ENCODE assay signal across 11 cellular contexts in the genomic region with DNA sequence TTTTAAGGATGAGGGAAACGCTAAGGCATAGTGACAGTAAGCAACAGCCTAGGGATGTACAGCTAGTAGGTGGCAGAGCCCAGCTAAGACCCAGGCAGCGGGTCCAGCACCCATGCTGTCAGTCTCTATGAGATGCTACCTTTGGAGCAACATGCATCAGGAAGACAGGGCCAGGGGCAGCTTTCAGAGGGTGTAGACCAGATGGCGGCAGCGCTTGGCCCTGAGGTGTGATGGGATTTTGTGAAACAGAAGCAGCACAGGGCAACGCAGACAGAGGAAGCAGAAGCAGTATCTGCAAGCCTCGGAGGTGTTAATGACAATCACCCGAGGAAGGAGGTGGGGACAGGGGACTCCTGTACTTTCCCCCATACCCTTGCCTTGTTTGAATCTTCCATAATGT.
"Had no signal": no experiment of that assay in that cellular context is flagged by ENCODE, and none has a peak within 500 bp of the region (broad histone marks: within the 10 kb centered on the region; RNA-seq: fewer than 3 reads in every experiment).

No MANE protein-coding gene starts in this region.

- H3K36me3 ChIP-seq: brain microvascular endothelial cell, thyroid gland had no signal

- H3K27ac ChIP-seq: thyroid gland had no signal

- DNase-seq: activated CD4-positive, alpha-beta T cell treated with anti-CD3 and anti-CD28 coated beads, Interleukin-2, amount 10 ng/mL, durations not matched to agents 7 days and 5 days; activated CD4-positive, CD25-positive, alpha-beta regulatory T cell; activated naive CD4-positive, alpha-beta T cell treated with anti-CD3 and anti-CD28 coated beads, Interleukin-2, amount 50 U/mL, for 16 hours; amygdala; dermis blood vessel endothelial cell; endodermal cell; stimulated activated CD4-positive, alpha-beta T cell treated with anti-CD3 and anti-CD28 coated beads, Interleukin-4, amount 100 ng/mL, for 4 hours; T-helper 2 cell had no signal

- FAIRE-seq: TTC549 had no signal

- H3K9me3 ChIP-seq: thyroid gland had no signal

- H3K27me3 ChIP-seq: brain microvascular endothelial cell, thyroid gland had no signal

- H3K4me3 ChIP-seq: thyroid gland had no signal
